8 cellular contexts compared by ENCODE assay signal in the genomic region with DNA sequence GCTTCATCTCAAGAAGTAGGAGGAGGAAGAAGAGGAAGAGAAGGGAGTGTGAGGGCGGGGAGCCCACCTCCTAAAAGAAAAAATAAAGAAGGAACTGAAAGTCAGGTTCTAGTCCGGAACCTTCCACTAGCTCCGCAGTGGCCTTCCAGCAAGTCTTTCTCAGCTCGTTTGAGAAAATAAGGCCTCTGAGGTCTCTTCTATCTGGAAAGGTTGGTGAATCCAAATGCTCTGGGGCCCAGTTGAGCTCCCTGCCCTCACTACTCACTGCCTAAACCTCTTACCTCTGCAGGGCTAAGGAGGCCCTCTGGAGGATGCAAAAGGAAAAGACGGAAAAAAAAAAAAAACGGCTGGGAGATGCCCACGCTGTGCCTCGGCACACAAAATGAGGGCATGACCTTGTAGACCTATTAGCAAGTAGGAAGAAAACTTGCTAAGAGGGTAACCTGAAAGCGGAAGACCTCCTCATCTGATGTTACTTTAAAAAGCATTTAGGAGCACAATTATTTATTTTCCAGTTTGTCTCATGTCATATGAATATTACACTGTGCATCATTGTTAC. TPM values are rescaled to one million over a fixed set of nuclear protein-coding genes. Genes with fewer than 3 reads are reported as not detected.
DNase-seq lines count a peak whose midpoint lies in the region; ATAC-seq and TF ChIP-seq lines count a peak whose summit lies in the region.

No MANE protein-coding gene starts in this region.

- peaks cover 7% of the 10 kb centered on the region for H3K4me1 Mint-ChIP-seq in WTC11

- H3K9me3 Mint-ChIP-seq in WTC11: peaks cover 12% of the 10 kb centered on the region

- in situ Hi-C loops in transverse colon (cut with MboI; ENCODE audit: low pct_ligation_motif_present in 1 of 4, low pct_unique_long_range_greater_than_20kb in 1 of 4, low sequenced_read_pairs in 3 of 4): loop anchor here in 3 of 4 donors (10.0 to 25.0 kb wide), 2 partner anchors 249 to 257 kb away; no protein-coding TSS in a partner anchor

- no peaks in the 10 kb centered on the region for H3K9me3 ChIP-seq in transverse colon

- no peaks in the 10 kb centered on the region; the same call in 1 of the 2 replicates for H3K36me3 Mint-ChIP-seq in WTC11

- H3K27me3 Mint-ChIP-seq in WTC11 (ENCODE audit: low read depth): no peaks in the 10 kb centered on the region; the same call in 1 of the 2 replicates

- H3K36me3 ChIP-seq in transverse colon: no peaks in the 10 kb centered on the region

- intact Hi-C loops in transverse colon (cut with DNase I; ENCODE audit: low total_unique reads): loop anchor here (10.0 kb wide), 1 partner anchor 257 kb away; no protein-coding TSS in a partner anchor

- no peaks in the 10 kb centered on the region for H3K27me3 ChIP-seq in transverse colon

- no peak overlapping the region for H3K4me3 ChIP-seq in transverse colon

- H3K27ac ChIP-seq in transverse colon: peak overlapping the region in 1 of 4 donors; percentile 32

- POLR2A ChIA-PET in WTC11 (lab: Charles Lee): interaction anchor here (0.6 to 0.7 kb wide), 2 partner anchors 46 to 264 kb away, joined by 3 to 4 read pairs; no protein-coding TSS in a partner anchor

- no peak overlapping the region for H3K27ac Mint-ChIP-seq in WTC11

- H3K4me1 ChIP-seq in transverse colon: peaks cover 0 to 10% (median 3%) of the 10 kb centered on the region in 4 donors

- H3K4me3 Mint-ChIP-seq in WTC11: no peak overlapping the region

- TF ChIP-seq CTCF in WTC11 (IDR thresholded peaks at IDR 0.05): no peak
- peak; percentile 48 to 67 (median 50) for TF ChIP-seq CTCF in transverse colon (IDR thresholded peaks at IDR 0.05)

- DNase-seq in COLO829 (ENCODE audit: low spot score): peak; percentile 61
- peak; percentile 4 for DNase-seq in NCI-H2107 (lab: John Stamatoyannopoulos, UW)
- DNase-seq in WTC11 (ENCODE audit: low spot score): peak; percentile 34
- peak; percentile 17 for DNase-seq in effector CD4-positive, alpha-beta T cell
- peak; percentile 38 for DNase-seq in mucosa of gallbladder (ENCODE audit: low spot score)
- DNase-seq in transverse colon: peak; percentile 37
- DNase-seq in cortex of kidney (lab: John Stamatoyannopoulos, UW): no peak

- no peak for TF ChIP-seq POLR2A in transverse colon (IDR thresholded peaks at IDR 0.05)

- TF ChIP-seq EP300 in transverse colon (IDR thresholded peaks at IDR 0.05; ENCODE audit: low read depth): no peak

- peak; percentile 55 for ATAC-seq in GM21717 (IDR thresholded peaks at IDR 0.05; ENCODE audit: unreplicated experiment)
- peak; percentile 100 for ATAC-seq in WTC11

- 14 to 39% methylated on average over 4 to 9 of the region's 9 CpGs for WGBS in transverse colon (ENCODE audit: low coverage in 1 of 2), 2 donors

- CTCF ChIA-PET in WTC11 (lab: Charles Lee): interaction anchor here (0.6 to 2.5 kb wide), 55 partner anchors 9 to 738 kb away, joined by 3 to 45 read pairs (median 4); a partner anchor contains a TSS

TF ChIP-seq in WTC11, 78 proteins besides CTCF, POLR2A, EP300 and RAD21:
- TF ChIP-seq, protein P1, sequence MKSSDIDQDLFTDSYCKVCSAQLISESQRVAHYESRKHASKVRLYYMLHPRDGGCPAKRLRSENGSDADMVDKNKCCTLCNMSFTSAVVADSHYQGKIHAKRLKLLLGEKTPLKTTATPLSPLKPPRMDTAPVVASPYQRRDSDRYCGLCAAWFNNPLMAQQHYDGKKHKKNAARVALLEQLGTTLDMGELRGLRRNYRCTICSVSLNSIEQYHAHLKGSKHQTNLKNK (CRISPR knock-in tag; IDR thresholded peaks at IDR 0.05): no peak
- TF ChIP-seq CBFB (CRISPR knock-in tag; IDR thresholded peaks at IDR 0.05; ENCODE audit: low read depth): no peak
- no peak for TF ChIP-seq ZNF396 (CRISPR knock-in tag; IDR thresholded peaks at IDR 0.05; ENCODE audit: borderline replicate concordance)
- TF ChIP-seq, protein P2, sequence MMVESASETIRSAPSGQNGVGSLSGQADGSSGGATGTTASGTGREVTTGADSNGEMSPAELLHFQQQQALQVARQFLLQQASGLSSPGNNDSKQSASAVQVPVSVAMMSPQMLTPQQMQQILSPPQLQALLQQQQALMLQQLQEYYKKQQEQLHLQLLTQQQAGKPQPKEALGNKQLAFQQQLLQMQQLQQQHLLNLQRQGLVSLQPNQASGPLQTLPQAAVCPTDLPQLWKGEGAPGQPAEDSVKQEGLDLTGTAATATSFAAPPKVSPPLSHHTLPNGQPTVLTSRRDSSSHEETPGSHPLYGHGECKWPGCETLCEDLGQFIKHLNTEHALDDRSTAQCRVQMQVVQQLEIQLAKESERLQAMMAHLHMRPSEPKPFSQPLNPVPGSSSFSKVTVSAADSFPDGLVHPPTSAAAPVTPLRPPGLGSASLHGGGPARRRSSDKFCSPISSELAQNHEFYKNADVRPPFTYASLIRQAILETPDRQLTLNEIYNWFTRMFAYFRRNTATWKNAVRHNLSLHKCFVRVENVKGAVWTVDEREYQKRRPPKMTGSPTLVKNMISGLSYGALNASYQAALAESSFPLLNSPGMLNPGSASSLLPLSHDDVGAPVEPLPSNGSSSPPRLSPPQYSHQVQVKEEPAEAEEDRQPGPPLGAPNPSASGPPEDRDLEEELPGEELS (CRISPR knock-in tag; IDR thresholded peaks at IDR 0.05): no peak
- TF ChIP-seq GABPB1 (CRISPR knock-in tag; IDR thresholded peaks at IDR 0.05): no peak
- TF ChIP-seq MXD4 (CRISPR knock-in tag; IDR thresholded peaks at IDR 0.05; ENCODE audit: borderline replicate concordance): no peak
- TF ChIP-seq, protein P3, sequence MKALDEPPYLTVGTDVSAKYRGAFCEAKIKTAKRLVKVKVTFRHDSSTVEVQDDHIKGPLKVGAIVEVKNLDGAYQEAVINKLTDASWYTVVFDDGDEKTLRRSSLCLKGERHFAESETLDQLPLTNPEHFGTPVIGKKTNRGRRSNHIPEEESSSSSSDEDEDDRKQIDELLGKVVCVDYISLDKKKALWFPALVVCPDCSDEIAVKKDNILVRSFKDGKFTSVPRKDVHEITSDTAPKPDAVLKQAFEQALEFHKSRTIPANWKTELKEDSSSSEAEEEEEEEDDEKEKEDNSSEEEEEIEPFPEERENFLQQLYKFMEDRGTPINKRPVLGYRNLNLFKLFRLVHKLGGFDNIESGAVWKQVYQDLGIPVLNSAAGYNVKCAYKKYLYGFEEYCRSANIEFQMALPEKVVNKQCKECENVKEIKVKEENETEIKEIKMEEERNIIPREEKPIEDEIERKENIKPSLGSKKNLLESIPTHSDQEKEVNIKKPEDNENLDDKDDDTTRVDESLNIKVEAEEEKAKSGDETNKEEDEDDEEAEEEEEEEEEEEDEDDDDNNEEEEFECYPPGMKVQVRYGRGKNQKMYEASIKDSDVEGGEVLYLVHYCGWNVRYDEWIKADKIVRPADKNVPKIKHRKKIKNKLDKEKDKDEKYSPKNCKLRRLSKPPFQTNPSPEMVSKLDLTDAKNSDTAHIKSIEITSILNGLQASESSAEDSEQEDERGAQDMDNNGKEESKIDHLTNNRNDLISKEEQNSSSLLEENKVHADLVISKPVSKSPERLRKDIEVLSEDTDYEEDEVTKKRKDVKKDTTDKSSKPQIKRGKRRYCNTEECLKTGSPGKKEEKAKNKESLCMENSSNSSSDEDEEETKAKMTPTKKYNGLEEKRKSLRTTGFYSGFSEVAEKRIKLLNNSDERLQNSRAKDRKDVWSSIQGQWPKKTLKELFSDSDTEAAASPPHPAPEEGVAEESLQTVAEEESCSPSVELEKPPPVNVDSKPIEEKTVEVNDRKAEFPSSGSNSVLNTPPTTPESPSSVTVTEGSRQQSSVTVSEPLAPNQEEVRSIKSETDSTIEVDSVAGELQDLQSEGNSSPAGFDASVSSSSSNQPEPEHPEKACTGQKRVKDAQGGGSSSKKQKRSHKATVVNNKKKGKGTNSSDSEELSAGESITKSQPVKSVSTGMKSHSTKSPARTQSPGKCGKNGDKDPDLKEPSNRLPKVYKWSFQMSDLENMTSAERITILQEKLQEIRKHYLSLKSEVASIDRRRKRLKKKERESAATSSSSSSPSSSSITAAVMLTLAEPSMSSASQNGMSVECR (CRISPR knock-in tag; IDR thresholded peaks at IDR 0.05; ENCODE audit: borderline replicate concordance): no peak
- no peak for TF ChIP-seq ESRRA (CRISPR knock-in tag; IDR thresholded peaks at IDR 0.05; ENCODE audit: borderline replicate concordance)
- TF ChIP-seq ZNF121 (CRISPR knock-in tag; IDR thresholded peaks at IDR 0.05): no peak
- TF ChIP-seq ZNF263 (CRISPR knock-in tag; IDR thresholded peaks at IDR 0.05; ENCODE audit: low read depth): no peak
- TF ChIP-seq, protein P4, sequence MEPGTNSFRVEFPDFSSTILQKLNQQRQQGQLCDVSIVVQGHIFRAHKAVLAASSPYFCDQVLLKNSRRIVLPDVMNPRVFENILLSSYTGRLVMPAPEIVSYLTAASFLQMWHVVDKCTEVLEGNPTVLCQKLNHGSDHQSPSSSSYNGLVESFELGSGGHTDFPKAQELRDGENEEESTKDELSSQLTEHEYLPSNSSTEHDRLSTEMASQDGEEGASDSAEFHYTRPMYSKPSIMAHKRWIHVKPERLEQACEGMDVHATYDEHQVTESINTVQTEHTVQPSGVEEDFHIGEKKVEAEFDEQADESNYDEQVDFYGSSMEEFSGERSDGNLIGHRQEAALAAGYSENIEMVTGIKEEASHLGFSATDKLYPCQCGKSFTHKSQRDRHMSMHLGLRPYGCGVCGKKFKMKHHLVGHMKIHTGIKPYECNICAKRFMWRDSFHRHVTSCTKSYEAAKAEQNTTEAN (CRISPR knock-in tag; IDR thresholded peaks at IDR 0.05): no peak
- TF ChIP-seq ZNF416 (CRISPR knock-in tag; IDR thresholded peaks at IDR 0.05): no peak
- no peak for TF ChIP-seq NR1H2 (CRISPR knock-in tag; IDR thresholded peaks at IDR 0.05)
- no peak for TF ChIP-seq KAT7 (CRISPR knock-in tag; IDR thresholded peaks at IDR 0.05; ENCODE audit: borderline replicate concordance)
- no peak for TF ChIP-seq PRRX2 (CRISPR knock-in tag; IDR thresholded peaks at IDR 0.05)

RNA-seq across cellular contexts. Expression of a gene that starts 35.9 kb away (rescaled TPM):
- 2.7 to 4.0 TPM (median 3.6 TPM) in 3 replicates for total RNA-seq in WTC11 (2021)
- total RNA-seq in mucosa of gallbladder: 241 TPM
- total RNA-seq in transverse colon: 100 to 1,000 TPM in 1 of 4 donors, 10 to 100 TPM in 3; 14.6 to 120 (median 38.7) TPM

RNA-seq across cellular contexts. Expression of a gene that starts 44.2 kb away (rescaled TPM):
- total RNA-seq in WTC11 (2021) (29.3 to 33.0 TPM (median 29.6 TPM) in 3 replicates), mucosa of gallbladder (104 TPM), transverse colon (10 to 100 TPM; 36.0 to 85.4 (median 53.7) TPM)
